ENCODE assay signal across 1 cellular context in genomic region chr3:195907730-195908438, GRCh38.
TF ChIP-seq lines count a peak whose summit lies in the region.

No MANE protein-coding gene starts in this region.

TF ChIP-seq in K562, 482 proteins besides CTCF, POLR2A, EP300 and RAD21 (continued from another document and continues in another):
- TF ChIP-seq E4F1 (CRISPR knock-in tag; IDR thresholded peaks at IDR 0.05; ENCODE audit: borderline replicate concordance): no peak
- TF ChIP-seq HDGF (IDR thresholded peaks at IDR 0.05): 0 out of 2 replicates have a peak, but pooled peaks have one; percentile 46
- TF ChIP-seq E2F3 (CRISPR knock-in tag; IDR thresholded peaks at IDR 0.05): no peak
- no peak for TF ChIP-seq CBX8 (IDR thresholded peaks at IDR 0.05; ENCODE audit: borderline replicate concordance, extremely low read depth, low read depth, low read length, poor library complexity, severe bottlenecking)
- 0 out of 2 replicates have a peak, but pooled peaks have one; percentile 31 for TF ChIP-seq SMARCA4 (IDR thresholded peaks at IDR 0.05)
- peak; percentile 43 for TF ChIP-seq VEZF1 (CRISPR knock-in tag; IDR thresholded peaks at IDR 0.05)
- no peak for TF ChIP-seq SAFB2 (IDR thresholded peaks at IDR 0.05; ENCODE audit: borderline replicate concordance, low read depth, low read length, severe bottlenecking)
- no peak for TF ChIP-seq ZNF551 (CRISPR knock-in tag; IDR thresholded peaks at IDR 0.05)
- no peak for TF ChIP-seq ZNF3 (CRISPR knock-in tag; IDR thresholded peaks at IDR 0.05)
- TF ChIP-seq ZNF124 (CRISPR knock-in tag; IDR thresholded peaks at IDR 0.05): no peak
- no peak for TF ChIP-seq ZNF586 (CRISPR knock-in tag; conservative IDR thresholded peaks at IDR 0.05)
- no peak for TF ChIP-seq MCM2 (IDR thresholded peaks at IDR 0.05; ENCODE audit: low read depth)
- no peak for TF ChIP-seq TAF1 (IDR thresholded peaks at IDR 0.05; ENCODE audit: control insufficient read depth, extremely low read depth, insufficient read depth, low read length, severe bottlenecking)
- no peak for TF ChIP-seq NCOA1 (IDR thresholded peaks at IDR 0.05; ENCODE audit: low read depth)
- peak; percentile 29; the same call in 1 of the 2 replicates for TF ChIP-seq GABPB1 (CRISPR knock-in tag; IDR thresholded peaks at IDR 0.05)
- TF ChIP-seq CREM (IDR thresholded peaks at IDR 0.05; ENCODE audit: low read depth): no peak
- TF ChIP-seq ZKSCAN1 (IDR thresholded peaks at IDR 0.05; ENCODE audit: low read depth, low read length): no peak
- TF ChIP-seq ARNT (IDR thresholded peaks at IDR 0.05): no peak
- TF ChIP-seq LEF1 (IDR thresholded peaks at IDR 0.05): peak; percentile 27; the same call in 1 of the 2 replicates
- no peak for TF ChIP-seq MAFK (IDR thresholded peaks at IDR 0.05; ENCODE audit: low read length)
- TF ChIP-seq NUFIP1 (IDR thresholded peaks at IDR 0.05; ENCODE audit: partially characterized antibody): no peak
- no peak for TF ChIP-seq ZNF184 (CRISPR knock-in tag; IDR thresholded peaks at IDR 0.05)
- TF ChIP-seq ATF7 (IDR thresholded peaks at IDR 0.05): 0 out of 2 replicates have a peak, but pooled peaks have one; percentile 18
- TF ChIP-seq NFE2 (IDR thresholded peaks at IDR 0.05; ENCODE audit: low read depth): 0 out of 2 replicates have a peak, but pooled peaks have one; percentile 4
- no peak for TF ChIP-seq KAT2B (IDR thresholded peaks at IDR 0.05; ENCODE audit: low read depth, low read length)
- TF ChIP-seq HSF4 (CRISPR knock-in tag; IDR thresholded peaks at IDR 0.05; ENCODE audit: borderline replicate concordance): 0 out of 2 replicates have a peak, but pooled peaks have one; percentile 19
- no peak for TF ChIP-seq ZBTB34 (CRISPR knock-in tag; IDR thresholded peaks at IDR 0.05)
- no peak for TF ChIP-seq SIN3B (IDR thresholded peaks at IDR 0.05; ENCODE audit: low read depth)
- TF ChIP-seq FOXA3 (CRISPR knock-in tag; conservative IDR thresholded peaks at IDR 0.05 in 1 of 2, IDR thresholded peaks at IDR 0.05 in 1 of 2): peak in 1 of 2 experiments; percentile 6; a peak in 1 of 4 replicates
- no peak for TF ChIP-seq MTF1 (CRISPR knock-in tag; IDR thresholded peaks at IDR 0.05; ENCODE audit: borderline replicate concordance)
- TF ChIP-seq POLR3A (IDR thresholded peaks at IDR 0.05; ENCODE audit: borderline replicate concordance, extremely low read depth, insufficient read depth, insufficient read length): no peak
- TF ChIP-seq ID3 (CRISPR knock-in tag; IDR thresholded peaks at IDR 0.05): no peak
- peak; percentile 82; the same call in 1 of the 2 replicates for TF ChIP-seq ID3 (tag; IDR thresholded peaks at IDR 0.05)
- peak; percentile 6 for TF ChIP-seq ZFP36 (IDR thresholded peaks at IDR 0.05; ENCODE audit: low read depth, low read length, partially characterized antibody)
- TF ChIP-seq ZEB2 (IDR thresholded peaks at IDR 0.05): no peak
- TF ChIP-seq ZNF717 (CRISPR knock-in tag; IDR thresholded peaks at IDR 0.05): no peak
- no peak for TF ChIP-seq SP2 (IDR thresholded peaks at IDR 0.05; ENCODE audit: extremely low read depth, low read depth, low read length, poor library complexity, severe bottlenecking)
- peak; percentile 77 for TF ChIP-seq PKNOX1 (IDR thresholded peaks at IDR 0.05)
- 0 out of 2 replicates have a peak, but pooled peaks have one; percentile 29 for TF ChIP-seq DIDO1 (tag; IDR thresholded peaks at IDR 0.05; ENCODE audit: low read depth)
- TF ChIP-seq ZBTB33 (CRISPR knock-in tag; IDR thresholded peaks at IDR 0.05): 0 out of 2 replicates have a peak, but pooled peaks have one; percentile 8
- TF ChIP-seq PURB (CRISPR knock-in tag; IDR thresholded peaks at IDR 0.05; ENCODE audit: low read depth): no peak
- TF ChIP-seq ERF (CRISPR knock-in tag; IDR thresholded peaks at IDR 0.05): no peak
- no peak for TF ChIP-seq ELF1 (tag; IDR thresholded peaks at IDR 0.05)
- no peak for TF ChIP-seq IRF2 (CRISPR knock-in tag; IDR thresholded peaks at IDR 0.05)
- TF ChIP-seq ADNP (tag; IDR thresholded peaks at IDR 0.05): no peak
- no peak for TF ChIP-seq GTF2E2 (tag; IDR thresholded peaks at IDR 0.05)
- 0 out of 2 replicates have a peak, but pooled peaks have one; percentile 46 for TF ChIP-seq MTA1 (IDR thresholded peaks at IDR 0.05; ENCODE audit: borderline replicate concordance)
- TF ChIP-seq SMAD2 (IDR thresholded peaks at IDR 0.05; ENCODE audit: low read depth, low read length): no peak
- no peak for TF ChIP-seq ZNF165 (CRISPR knock-in tag; IDR thresholded peaks at IDR 0.05; ENCODE audit: borderline replicate concordance)
- TF ChIP-seq FOXA1 (IDR thresholded peaks at IDR 0.05; ENCODE audit: borderline replicate concordance): no peak
- no peak for TF ChIP-seq RB1 (IDR thresholded peaks at IDR 0.05; ENCODE audit: low read depth)
- TF ChIP-seq FOXM1 (IDR thresholded peaks at IDR 0.05; ENCODE audit: low read depth): no peak
- no peak for TF ChIP-seq FOXM1 (CRISPR knock-in tag; IDR thresholded peaks at IDR 0.05; ENCODE audit: low read depth)
- TF ChIP-seq NFATC3 (IDR thresholded peaks at IDR 0.05): no peak
- TF ChIP-seq CBFA2T2 (conservative IDR thresholded peaks at IDR 0.05): peak; percentile 62
- peak; percentile 92 for TF ChIP-seq TFAP4 (CRISPR knock-in tag; IDR thresholded peaks at IDR 0.05; ENCODE audit: borderline replicate concordance)
- no peak for TF ChIP-seq PTTG1 (tag; IDR thresholded peaks at IDR 0.05; ENCODE audit: low read depth)
- no peak for TF ChIP-seq ZBTB9 (CRISPR knock-in tag; IDR thresholded peaks at IDR 0.05)
- no peak for TF ChIP-seq ZHX1 (conservative IDR thresholded peaks at IDR 0.05; ENCODE audit: low read length)
